In the genomic region with DNA sequence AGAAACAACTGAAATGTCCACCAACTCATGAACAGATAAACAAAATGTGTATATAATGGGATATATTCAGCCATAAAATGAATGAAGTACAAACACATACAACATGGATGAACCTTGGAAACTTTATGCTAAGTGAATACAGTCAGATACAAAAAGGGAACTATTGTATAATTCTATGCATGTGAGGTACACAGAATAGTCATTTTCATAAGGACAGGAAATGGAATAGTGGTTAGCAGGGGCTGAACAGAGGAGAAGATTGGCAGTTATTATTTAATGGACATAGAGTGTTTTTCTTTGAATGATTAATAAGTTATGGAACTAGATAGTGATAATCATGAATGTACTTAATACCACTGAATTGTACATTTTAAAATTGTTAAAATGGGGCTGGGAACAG, we compare ENCODE assay signal across 19 cellular contexts. TPM values are rescaled to one million over a fixed set of nuclear protein-coding genes. Genes with fewer than 3 reads are reported as not detected.
DNase-seq lines count a peak whose midpoint lies in the region; ATAC-seq and TF ChIP-seq lines count a peak whose summit lies in the region.
"Had no signal": no experiment of that assay in that cellular context is flagged by ENCODE, and none has a peak within 500 bp of the region (broad histone marks: within the 10 kb centered on the region; RNA-seq: fewer than 3 reads in every experiment).

No MANE protein-coding gene starts in this region.

- peak overlapping the region; percentile 47; the same call in 1 of the 2 replicates for H3K4me2 ChIP-seq in GM23338

- H3K27ac Mint-ChIP-seq in GM23338, result peak overlapping the region; percentile 57; the same call in 1 of the 2 replicates
- H3K27ac Mint-ChIP-seq: natural killer cell; stimulated activated effector memory CD8-positive, alpha-beta T cell treated with anti-CD3 and anti-CD28 coated beads, Interleukin-12 subunit alpha, Interleukin-12 subunit beta, amount 100 ng/mL, for 72 hours had no signal

- no peak for TF ChIP-seq EP300 in ovary (IDR thresholded peaks at IDR 0.05)

- no peak overlapping the region for H3K4me3 ChIP-seq in GM23338
- no peak overlapping the region for H3K4me3 ChIP-seq in lower lobe of right lung
- H3K4me3 ChIP-seq in ovary, result no peak overlapping the region

- intact Hi-C loops in lower lobe of right lung (cut with DNase I) (no loop called here), ovary (cut with DNase I) (no loop called here)

- H2AFZ ChIP-seq in GM23338, result 0 out of 2 replicates have a peak overlapping the region, but pooled peaks have one; percentile 23

- peak; percentile 55 for ATAC-seq in GM18511 (IDR thresholded peaks at IDR 0.05; ENCODE audit: unreplicated experiment)
- ATAC-seq in GM23338, result no peak
- peak; percentile 55 for ATAC-seq in HG03575 (IDR thresholded peaks at IDR 0.05; ENCODE audit: extremely low read depth, insufficient number of reproducible peaks, low FRiP score, unreplicated experiment)
- ATAC-seq in lower lobe of right lung, result peak in 1 of 2 donors; percentile 33
- no peak for ATAC-seq in GM21528 (IDR thresholded peaks at IDR 0.05; ENCODE audit: low FRiP score, unreplicated experiment)
- ATAC-seq: left cardiac atrium; natural killer cell; stimulated activated effector memory CD8-positive, alpha-beta T cell treated with anti-CD3 and anti-CD28 coated beads, Interleukin-12 subunit alpha, Interleukin-12 subunit beta, amount 100 ng/mL, for 72 hours had no signal

- no peaks in the 10 kb centered on the region for H3K79me2 ChIP-seq in GM23338 (replicated peaks; ENCODE audit: insufficient read depth)

- no peaks in the 10 kb centered on the region for H3K9me3 ChIP-seq in lower lobe of right lung
- H3K9me3 ChIP-seq in ovary, result no peaks in the 10 kb centered on the region
- H3K9me3 ChIP-seq: BE2C had no signal

- DNase-seq in GM23338 (ENCODE audit: low spot score), result no peak
- DNase-seq in lower lobe of right lung, result no peak
- DNase-seq in ovary, result no peak
- no peak for DNase-seq in activated effector memory CD4-positive, alpha-beta T cell treated with Interleukin-2 at 50 U/mL for 16 hours
- no peak for DNase-seq in RKO (ENCODE audit: low spot score)
- DNase-seq: BE2C; head of caudate nucleus; IMR-90; left cardiac atrium; natural killer cell; NCI-H146; NCI-H82; stimulated activated CD4-positive, alpha-beta T cell treated with anti-CD3 and anti-CD28 coated beads, Interleukin-2, amount 100 ng/mL, for 48 hours had no signal

- H3K36me3 ChIP-seq in GM23338 (ENCODE audit: insufficient read depth) (no peaks in the 10 kb centered on the region), lower lobe of right lung (no peaks in the 10 kb centered on the region), ovary (no peaks in the 10 kb centered on the region)
- H3K36me3 ChIP-seq: BE2C had no signal

- H3K4me3 Mint-ChIP-seq in GM23338, result no peak overlapping the region
- H3K4me3 Mint-ChIP-seq: natural killer cell; stimulated activated effector memory CD8-positive, alpha-beta T cell treated with anti-CD3 and anti-CD28 coated beads, Interleukin-12 subunit alpha, Interleukin-12 subunit beta, amount 100 ng/mL, for 72 hours had no signal

- H3K27ac ChIP-seq in GM23338 (ENCODE audit: low read depth) (0 out of 2 replicates have a peak overlapping the region, but pooled peaks have one; percentile 12), lower lobe of right lung (peak overlapping the region; percentile 48), ovary (no peak overlapping the region)
- H3K27ac ChIP-seq: epithelial cell of prostate, VCaP had no signal

- TF ChIP-seq POLR2A in ovary (IDR thresholded peaks at IDR 0.05), result no peak

- H3K4me1 ChIP-seq in GM23338 (ENCODE audit: insufficient read depth) (peaks cover 15% of the 10 kb centered on the region), lower lobe of right lung (peaks cover 18% of the 10 kb centered on the region), ovary (ENCODE audit: insufficient read depth) (no peaks in the 10 kb centered on the region)
- H3K4me1 ChIP-seq: BE2C had no signal

- no peaks in the 10 kb centered on the region for H3K36me3 Mint-ChIP-seq in GM23338 (ENCODE audit: low read depth)
- H3K36me3 Mint-ChIP-seq: natural killer cell; stimulated activated effector memory CD8-positive, alpha-beta T cell treated with anti-CD3 and anti-CD28 coated beads, Interleukin-12 subunit alpha, Interleukin-12 subunit beta, amount 100 ng/mL, for 72 hours had no signal

- H3K27me3 Mint-ChIP-seq in GM23338 (ENCODE audit: insufficient read depth, low read depth, poor library complexity), result peaks cover 5% of the 10 kb centered on the region

- no peaks in the 10 kb centered on the region for H3K9me2 ChIP-seq in GM23338 (ENCODE audit: insufficient read depth)

- peaks cover 25% of the 10 kb centered on the region for H3K4me1 Mint-ChIP-seq in GM23338

- H3F3A ChIP-seq in GM23338 (replicated peaks; ENCODE audit: low read depth), result no peaks in the 10 kb centered on the region

- H4K20me1 ChIP-seq in GM23338 (replicated peaks; ENCODE audit: insufficient read depth), result no peaks in the 10 kb centered on the region

- H3K9me3 Mint-ChIP-seq in GM23338, result no peaks in the 10 kb centered on the region
- H3K9me3 Mint-ChIP-seq: natural killer cell; stimulated activated effector memory CD8-positive, alpha-beta T cell treated with anti-CD3 and anti-CD28 coated beads, Interleukin-12 subunit alpha, Interleukin-12 subunit beta, amount 100 ng/mL, for 72 hours had no signal

- H3K27me3 ChIP-seq in GM23338 (ENCODE audit: insufficient read depth) (no peaks in the 10 kb centered on the region), lower lobe of right lung (ENCODE audit: low read depth) (no peaks in the 10 kb centered on the region), ovary (no peaks in the 10 kb centered on the region)
- H3K27me3 ChIP-seq: BE2C had no signal

- TF ChIP-seq CTCF in GM23338 (conservative IDR thresholded peaks at IDR 0.05; ENCODE audit: low read depth in 2 of 2), result no peak
- no peak for TF ChIP-seq CTCF in lower lobe of right lung (IDR thresholded peaks at IDR 0.05)
- TF ChIP-seq CTCF in ovary (IDR thresholded peaks at IDR 0.05), result no peak

TF ChIP-seq in GM23338, 12 proteins besides CTCF, POLR2A, EP300 and RAD21 (continues in another document):
- TF ChIP-seq, protein P1, sequence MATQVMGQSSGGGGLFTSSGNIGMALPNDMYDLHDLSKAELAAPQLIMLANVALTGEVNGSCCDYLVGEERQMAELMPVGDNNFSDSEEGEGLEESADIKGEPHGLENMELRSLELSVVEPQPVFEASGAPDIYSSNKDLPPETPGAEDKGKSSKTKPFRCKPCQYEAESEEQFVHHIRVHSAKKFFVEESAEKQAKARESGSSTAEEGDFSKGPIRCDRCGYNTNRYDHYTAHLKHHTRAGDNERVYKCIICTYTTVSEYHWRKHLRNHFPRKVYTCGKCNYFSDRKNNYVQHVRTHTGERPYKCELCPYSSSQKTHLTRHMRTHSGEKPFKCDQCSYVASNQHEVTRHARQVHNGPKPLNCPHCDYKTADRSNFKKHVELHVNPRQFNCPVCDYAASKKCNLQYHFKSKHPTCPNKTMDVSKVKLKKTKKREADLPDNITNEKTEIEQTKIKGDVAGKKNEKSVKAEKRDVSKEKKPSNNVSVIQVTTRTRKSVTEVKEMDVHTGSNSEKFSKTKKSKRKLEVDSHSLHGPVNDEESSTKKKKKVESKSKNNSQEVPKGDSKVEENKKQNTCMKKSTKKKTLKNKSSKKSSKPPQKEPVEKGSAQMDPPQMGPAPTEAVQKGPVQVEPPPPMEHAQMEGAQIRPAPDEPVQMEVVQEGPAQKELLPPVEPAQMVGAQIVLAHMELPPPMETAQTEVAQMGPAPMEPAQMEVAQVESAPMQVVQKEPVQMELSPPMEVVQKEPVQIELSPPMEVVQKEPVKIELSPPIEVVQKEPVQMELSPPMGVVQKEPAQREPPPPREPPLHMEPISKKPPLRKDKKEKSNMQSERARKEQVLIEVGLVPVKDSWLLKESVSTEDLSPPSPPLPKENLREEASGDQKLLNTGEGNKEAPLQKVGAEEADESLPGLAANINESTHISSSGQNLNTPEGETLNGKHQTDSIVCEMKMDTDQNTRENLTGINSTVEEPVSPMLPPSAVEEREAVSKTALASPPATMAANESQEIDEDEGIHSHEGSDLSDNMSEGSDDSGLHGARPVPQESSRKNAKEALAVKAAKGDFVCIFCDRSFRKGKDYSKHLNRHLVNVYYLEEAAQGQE (IDR thresholded peaks at IDR 0.05; ENCODE audit: unreplicated experiment), result no peak
- TF ChIP-seq ZNF114 (CRISPR knock-in tag; IDR thresholded peaks at IDR 0.05) (no peak), POLR2AphosphoS5 (IDR thresholded peaks at IDR 0.05; ENCODE audit: low read depth) (no peak), JUNB (IDR thresholded peaks at IDR 0.05; ENCODE audit: unreplicated experiment) (no peak), EZH2phosphoT487 (IDR thresholded peaks at IDR 0.05; ENCODE audit: unreplicated experiment) (no peak), EZH2 (IDR thresholded peaks at IDR 0.05; ENCODE audit: low read depth, unreplicated experiment) (no peak), CREB1 (CRISPR knock-in tag; IDR thresholded peaks at IDR 0.05; ENCODE audit: low read depth) (no peak), STAT1 (IDR thresholded peaks at IDR 0.05; ENCODE audit: unreplicated experiment) (no peak)
- TF ChIP-seq, protein P2, sequence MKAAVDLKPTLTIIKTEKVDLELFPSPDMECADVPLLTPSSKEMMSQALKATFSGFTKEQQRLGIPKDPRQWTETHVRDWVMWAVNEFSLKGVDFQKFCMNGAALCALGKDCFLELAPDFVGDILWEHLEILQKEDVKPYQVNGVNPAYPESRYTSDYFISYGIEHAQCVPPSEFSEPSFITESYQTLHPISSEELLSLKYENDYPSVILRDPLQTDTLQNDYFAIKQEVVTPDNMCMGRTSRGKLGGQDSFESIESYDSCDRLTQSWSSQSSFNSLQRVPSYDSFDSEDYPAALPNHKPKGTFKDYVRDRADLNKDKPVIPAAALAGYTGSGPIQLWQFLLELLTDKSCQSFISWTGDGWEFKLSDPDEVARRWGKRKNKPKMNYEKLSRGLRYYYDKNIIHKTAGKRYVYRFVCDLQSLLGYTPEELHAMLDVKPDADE (IDR thresholded peaks at IDR 0.05), result no peak

RNA-seq across cellular contexts. Expression of a gene that starts 20.0 kb away (rescaled TPM):
- 6.7 and 7.1 TPM in 2 replicates for total RNA-seq in GM23338 (2014; rRNA removed; shearing (Covaris generic))
- 1.8 and 2.3 TPM in 2 replicates for polyA plus RNA-seq in GM23338 (2016; fragmentation: Nextera tagmentation; extraction: Ambion mirVana)
- 36.9 TPM for total RNA-seq in lower lobe of right lung
- 10 to 100 TPM; 10.7 to 42.4 (median 27.4) TPM for total RNA-seq in ovary
- polyA plus RNA-seq in ovary, result 10 to 100 TPM; 11.4 to 24.6 TPM

RNA-seq across cellular contexts. Expression of a gene that starts 28.1 kb away (rescaled TPM):
- 7.0 and 10.6 TPM in 2 replicates for total RNA-seq in GM23338 (2014; rRNA removed; shearing (Covaris generic))
- polyA plus RNA-seq in GM23338 (2016; fragmentation: Nextera tagmentation; extraction: Ambion mirVana), result 5.0 and 7.2 TPM in 2 replicates
- 18.4 TPM for total RNA-seq in lower lobe of right lung
- 10 to 100 TPM; 25.0 to 40.0 (median 33.1) TPM for total RNA-seq in ovary
- 10 to 100 TPM; 10.2 to 15.9 TPM for polyA plus RNA-seq in ovary

RNA-seq across cellular contexts. Expression of a gene that starts 28.5 kb away (rescaled TPM):
- total RNA-seq in GM23338 (2014; rRNA removed; shearing (Covaris generic)), result 52.0 and 58.0 TPM in 2 replicates
- polyA plus RNA-seq in GM23338 (2016; fragmentation: Nextera tagmentation; extraction: Ambion mirVana), result 31.7 and 32.4 TPM in 2 replicates
- total RNA-seq in lower lobe of right lung, result 26.3 TPM
- total RNA-seq in ovary, result 10 to 100 TPM; 16.8 to 31.0 (median 21.4) TPM
- 10 to 100 TPM; 14.1 to 44.3 TPM for polyA plus RNA-seq in ovary

Comparison
In these comparisons a context has a peak if more than half of its experiments do, and no peak if none do; other contexts are left out.
1. ATAC-seq: peak in GM18511 (single experiment) and HG03575 (single experiment); none in GM23338 (single experiment) and GM21528 (single experiment).
2. H3K27ac ChIP-seq: peak in GM23338 (single experiment) and lower lobe of right lung (single experiment); none in ovary (0 of 2).